28 cellular contexts compared by ENCODE assay signal in the genomic region with DNA sequence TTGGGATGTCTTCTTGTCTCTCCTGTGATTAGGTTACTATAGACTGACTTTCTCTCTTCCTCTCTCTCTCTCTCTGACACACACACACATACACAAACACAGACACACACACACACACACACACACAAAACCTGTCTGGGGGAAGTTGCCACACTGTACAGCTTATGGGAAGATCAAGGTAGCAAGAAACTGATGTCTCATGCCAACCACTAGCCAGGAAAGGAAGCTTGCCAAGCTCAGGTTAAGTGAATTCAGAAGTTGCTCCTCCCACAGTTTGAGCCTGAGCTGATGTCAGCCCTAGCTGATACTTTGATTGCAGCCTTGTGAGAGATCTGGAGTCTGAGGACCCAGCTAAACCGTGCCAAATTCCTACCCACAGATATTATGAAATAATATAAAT.
DNase-seq lines count a peak whose midpoint lies in the region; ATAC-seq, FAIRE-seq and TF ChIP-seq lines count a peak whose summit lies in the region.
"Had no signal": no experiment of that assay in that cellular context is flagged by ENCODE, and none has a peak within 500 bp of the region (broad histone marks: within the 10 kb centered on the region; RNA-seq: fewer than 3 reads in every experiment).

No MANE protein-coding gene starts in this region.

- no peaks in the 10 kb centered on the region for H4K20me1 ChIP-seq in GM23338 (replicated peaks; ENCODE audit: insufficient read depth)
- no peaks in the 10 kb centered on the region for H4K20me1 ChIP-seq in IMR-90 (ENCODE audit: insufficient read depth, low read length)
- no peaks in the 10 kb centered on the region for H4K20me1 ChIP-seq in H1 (replicated peaks in 1 of 2; ENCODE audit: control insufficient read depth in 1 of 2, insufficient read depth in 2 of 2, low read length in 2 of 2)

- H3K18ac ChIP-seq in IMR-90 (ENCODE audit: low read depth, low read length): no peak overlapping the region
- no peak overlapping the region for H3K18ac ChIP-seq in H1 (ENCODE audit: extremely low read depth, low read length)

- no peak overlapping the region for H2BK120ac ChIP-seq in IMR-90 (ENCODE audit: low read depth, low read length)
- no peak overlapping the region for H2BK120ac ChIP-seq in H1 (replicated peaks; ENCODE audit: low read depth, low read length)

- POLR2A ChIA-PET in IMR-90 (lab: Charles Lee; ENCODE audit: unreplicated experiment): no interaction called here
- POLR2A ChIA-PET in H1 (lab: Charles Lee; ENCODE audit: partially characterized antibody): no interaction called here
- POLR2A ChIA-PET in activated CD4-positive, alpha-beta memory T cell treated with anti-CD3 and anti-CD28 coated beads for 36 hours (lab: Charles Lee): no interaction called here

- no peak overlapping the region for H3K23ac ChIP-seq in IMR-90 (ENCODE audit: low read depth, low read length)
- no peak overlapping the region for H3K23ac ChIP-seq in H1 (ENCODE audit: insufficient read length)

- H3K23me2 ChIP-seq in H1 (ENCODE audit: low read depth, low read length): peaks cover 2% of the 10 kb centered on the region; the same call in 1 of the 2 replicates

- peaks cover 6% of the 10 kb centered on the region; the same call in 2 of the 3 replicates for H3K36me3 Mint-ChIP-seq in GM23338 (ENCODE audit: low read depth)
- H3K36me3 Mint-ChIP-seq in activated CD4-positive, alpha-beta memory T cell treated with anti-CD3 and anti-CD28 coated beads for 36 hours: no peaks in the 10 kb centered on the region
- H3K36me3 Mint-ChIP-seq: activated naive CD4-positive, alpha-beta T cell treated with anti-CD3 and anti-CD28 coated beads, Interleukin-2, amount 50 U/mL, for 72 hours had no signal

- H3K27ac Mint-ChIP-seq in GM23338: peak overlapping the region; percentile 8; the same call in 1 of the 2 replicates
- H3K27ac Mint-ChIP-seq in activated CD4-positive, alpha-beta memory T cell treated with anti-CD3 and anti-CD28 coated beads for 36 hours: no peak overlapping the region
- H3K27ac Mint-ChIP-seq: activated naive CD4-positive, alpha-beta T cell treated with anti-CD3 and anti-CD28 coated beads, Interleukin-2, amount 50 U/mL, for 72 hours; activated T-helper 2 cell treated with anti-CD3 and anti-CD28 coated beads, Interferon-gamma antibody, Interleukin-2, Interleukin-4, amounts not matched to agents 10 μg/mL and 5 μg/mL and 100 μg/mL, durations not matched to agents 14 hours and 24 hours and 36 hours; nephron progenitor cell; stimulated activated naive CD8-positive, alpha-beta T cell treated with anti-CD3 and anti-CD28 coated beads, Interleukin-15, Interleukin-2, amounts not matched to agents 100 ng/mL and 50 ng/mL, for 24 hours had no signal

- H3K4me1 Mint-ChIP-seq in GM23338: peaks cover 6% of the 10 kb centered on the region
- H3K4me1 Mint-ChIP-seq in activated CD4-positive, alpha-beta memory T cell treated with anti-CD3 and anti-CD28 coated beads for 36 hours (ENCODE audit: low read depth): no peaks in the 10 kb centered on the region
- H3K4me1 Mint-ChIP-seq: central memory CD8-positive, alpha-beta T cell; nephron progenitor cell had no signal

- no peak overlapping the region for H2AK9ac ChIP-seq in IMR-90 (replicated peaks; ENCODE audit: low read depth, low read length, poor library complexity)

- no peak for TF ChIP-seq EP300 in H1 (IDR thresholded peaks at IDR 0.05; ENCODE audit: borderline replicate concordance in 1 of 2, low read depth in 2 of 2, low read length in 2 of 2)

- H3K4me2 ChIP-seq in GM23338: no peak overlapping the region
- H3K4me2 ChIP-seq in IMR-90 (ENCODE audit: low read depth, low read length): no peak overlapping the region
- H3K4me2 ChIP-seq in H1 (ENCODE audit: insufficient read depth in 1 of 2, low read depth in 2 of 2, low read length in 2 of 2): no peak overlapping the region
- H3K4me2 ChIP-seq: KMS-11 had no signal

- H2BK20ac ChIP-seq in IMR-90 (ENCODE audit: low read depth, low read length): no peak overlapping the region
- no peak overlapping the region for H2BK20ac ChIP-seq in H1 (ENCODE audit: low read length)

- H3K27me3 ChIP-seq in GM23338 (ENCODE audit: insufficient read depth) (no peaks in the 10 kb centered on the region), IMR-90 (ENCODE audit: control insufficient read depth, insufficient read depth, low read length) (no peaks in the 10 kb centered on the region), H1 (replicated peaks in 1 of 4; ENCODE audit: control insufficient read depth in 3 of 4, extremely low read depth in 1 of 4, insufficient read depth in 3 of 4, low read length in 3 of 4) (no peaks in the 10 kb centered on the region), left lung (no peaks in the 10 kb centered on the region)
- H3K27me3 ChIP-seq: heart left ventricle, thyroid gland had no signal

- no peak for TF ChIP-seq RAD21 in IMR-90 (IDR thresholded peaks at IDR 0.05; ENCODE audit: low read length)
- TF ChIP-seq RAD21 in H1 (IDR thresholded peaks at IDR 0.05 in 1 of 2, conservative IDR thresholded peaks at IDR 0.05 in 1 of 2; ENCODE audit: low read depth in 2 of 2, low read length in 2 of 2): no peak

- H2AK5ac ChIP-seq in IMR-90 (ENCODE audit: low read depth, low read length): no peak overlapping the region
- H2AK5ac ChIP-seq in H1 (ENCODE audit: low read depth, low read length): no peak overlapping the region

- H4K91ac ChIP-seq in IMR-90 (ENCODE audit: insufficient read depth, low read depth, low read length): no peak overlapping the region
- no peak overlapping the region for H4K91ac ChIP-seq in H1 (replicated peaks; ENCODE audit: insufficient read length, low read length)

- DNase-seq in GM23338 (ENCODE audit: low spot score): peak; percentile 17
- DNase-seq in IMR-90: no peak
- DNase-seq in H1 (ENCODE audit: low read depth in 1 of 2, low spot score in 2 of 2): no peak
- DNase-seq in left lung: no peak
- DNase-seq in nucleus accumbens (lab: John Stamatoyannopoulos, UW): no peak
- DNase-seq in activated CD4-positive, alpha-beta memory T cell treated with anti-CD3 and anti-CD28 coated beads for 36 hours: no peak
- DNase-seq: activated CD8-positive, alpha-beta memory T cell treated with anti-CD3 and anti-CD28 coated beads, Interleukin-2, amount 50 U/mL, for 4 hours; anterior cingulate cortex; dermis blood vessel endothelial cell; GOT3; heart left ventricle; NCI-H187; NCI-H345; NCI-H774; nephron progenitor cell; posterior cingulate gyrus; T1000; thyroid gland had no signal

- WGBS in IMR-90 (ENCODE audit: extremely low coverage in 2 of 2, insufficient read length in 1 of 2), 2 experiments: no CpG with 5 or more reads among the region's 1 CpG
- 86% methylated on average over 1 of the region's 1 CpG; no CpG with 5 or more reads in 1 of the 2 experiments for WGBS in H1 (ENCODE audit: extremely low coverage in 1 of 2, insufficient coverage in 1 of 2, insufficient read length in 1 of 2, insufficient replicate concordance in 2 of 2, low coverage in 1 of 2, low lambda C conversion rate in 2 of 2, missing lambda C conversion rate in 1 of 2), 2 experiments

- no peak overlapping the region for H3K4me3 Mint-ChIP-seq in GM23338
- H3K4me3 Mint-ChIP-seq in activated CD4-positive, alpha-beta memory T cell treated with anti-CD3 and anti-CD28 coated beads for 36 hours: no peak overlapping the region
- H3K4me3 Mint-ChIP-seq: central memory CD8-positive, alpha-beta T cell; nephron progenitor cell; stimulated activated naive CD8-positive, alpha-beta T cell treated with anti-CD3 and anti-CD28 coated beads, Interleukin-15, Interleukin-2, amounts not matched to agents 100 ng/mL and 50 ng/mL, for 24 hours had no signal

- H3K9me3 ChIP-seq in IMR-90 (ENCODE audit: control insufficient read depth, insufficient read depth, low read length): no peaks in the 10 kb centered on the region; the same call in 1 of the 2 replicates
- H3K9me3 ChIP-seq in H1 (ENCODE audit: insufficient read depth in 2 of 2, low read depth in 1 of 2, low read length in 1 of 2): peaks cover 0 to 3% of the 10 kb centered on the region in 2 experiments; a peak in 1 of 4 replicates
- H3K9me3 ChIP-seq in left lung: no peaks in the 10 kb centered on the region
- H3K9me3 ChIP-seq: heart left ventricle, thyroid gland had no signal

- peaks cover 8% of the 10 kb centered on the region for H3K9me2 ChIP-seq in GM23338 (ENCODE audit: insufficient read depth)

- no peak for ATAC-seq in GM23338
- ATAC-seq in IMR-90 (ENCODE audit: low read depth): no peak
- ATAC-seq in left lung: peak; percentile 64
- ATAC-seq in HG02852 (IDR thresholded peaks at IDR 0.05; ENCODE audit: unreplicated experiment): no peak
- ATAC-seq: heart left ventricle, left lobe of liver, sciatic nerve had no signal

- no peak overlapping the region; the same call in 1 of the 2 replicates for H2BK12ac ChIP-seq in H1 (ENCODE audit: low read depth, low read length)

- in situ Hi-C loops in IMR-90 (cut with MboI; ENCODE audit: low sequenced_read_pairs): no loop called here

- H3K14ac ChIP-seq in IMR-90 (replicated peaks; ENCODE audit: low read depth, low read length) (no peak overlapping the region), H1 (ENCODE audit: insufficient read length) (no peak overlapping the region)

- intact Hi-C loops in IMR-90 (cut with micrococcal nuclease): no loop called here
- intact Hi-C loops in left lung (cut with DNase I): no loop called here
- intact Hi-C loops in activated CD4-positive, alpha-beta memory T cell treated with anti-CD3 and anti-CD28 coated beads for 36 hours (cut with micrococcal nuclease): no loop called here

- no peak overlapping the region for H3K27ac ChIP-seq in GM23338 (ENCODE audit: low read depth)
- H3K27ac ChIP-seq in IMR-90 (ENCODE audit: insufficient read depth, low read length): no peak overlapping the region
- H3K27ac ChIP-seq in H1 (ENCODE audit: low read depth, low read length): no peak overlapping the region
- no peak overlapping the region for H3K27ac ChIP-seq in left lung
- H3K27ac ChIP-seq: C4-2B, heart left ventricle, KMS-11, thyroid gland had no signal

- TF ChIP-seq CTCF in GM23338 (conservative IDR thresholded peaks at IDR 0.05; ENCODE audit: low read depth in 2 of 2) (no peak), IMR-90 (conservative IDR thresholded peaks at IDR 0.05; ENCODE audit: low read depth, low read length) (no peak), H1 (IDR thresholded peaks at IDR 0.05; ENCODE audit: control extremely low read depth in 1 of 3, insufficient read depth in 1 of 3, low read depth in 1 of 3, low read length in 3 of 3) (no peak), left lung (IDR thresholded peaks at IDR 0.05) (no peak)

- H4K5ac ChIP-seq in IMR-90 (ENCODE audit: low read depth, low read length): no peak overlapping the region
- no peak overlapping the region for H4K5ac ChIP-seq in H1 (ENCODE audit: insufficient read length, low read depth, low read length)

- H3K9ac ChIP-seq in IMR-90 (ENCODE audit: low read depth, low read length) (no peak overlapping the region), H1 (replicated peaks in 1 of 4; ENCODE audit: extremely low read depth in 1 of 4, low read depth in 3 of 4, low read length in 3 of 4) (no peak overlapping the region)
- H3K9ac ChIP-seq: KMS-11 had no signal

- BruUV-seq in IMR-90 (replicated peaks; lab: Mats Ljungman, UMichigan): no TSS peak

- H4K8ac ChIP-seq in IMR-90 (ENCODE audit: low read depth in 2 of 2, low read length in 2 of 2) (no peak overlapping the region), H1 (ENCODE audit: extremely low read depth, insufficient read depth, low read length) (no peak overlapping the region)

- peaks cover 10% of the 10 kb centered on the region for H3K9me3 Mint-ChIP-seq in GM23338
- no peaks in the 10 kb centered on the region for H3K9me3 Mint-ChIP-seq in activated CD4-positive, alpha-beta memory T cell treated with anti-CD3 and anti-CD28 coated beads for 36 hours
- H3K9me3 Mint-ChIP-seq: activated naive CD4-positive, alpha-beta T cell treated with anti-CD3 and anti-CD28 coated beads, Interleukin-2, amount 50 U/mL, for 72 hours; activated T-helper 2 cell treated with anti-CD3 and anti-CD28 coated beads, Interferon-gamma antibody, Interleukin-2, Interleukin-4, amounts not matched to agents 10 μg/mL and 5 μg/mL and 100 μg/mL, durations not matched to agents 14 hours and 24 hours and 36 hours; central memory CD8-positive, alpha-beta T cell; nephron progenitor cell; stimulated activated naive CD8-positive, alpha-beta T cell treated with anti-CD3 and anti-CD28 coated beads, Interleukin-15, Interleukin-2, amounts not matched to agents 100 ng/mL and 50 ng/mL, for 24 hours had no signal

- H2BK15ac ChIP-seq in IMR-90 (ENCODE audit: low read depth, low read length) (no peak overlapping the region), H1 (ENCODE audit: low read length) (no peak overlapping the region)

- H3K4me3 ChIP-seq in GM23338 (no peak overlapping the region), IMR-90 (ENCODE audit: insufficient read depth, low read depth, low read length) (no peak overlapping the region), H1 (ENCODE audit: extremely low read depth in 1 of 4, insufficient read depth in 2 of 4, low read depth in 3 of 4, low read length in 4 of 4) (no peak overlapping the region), left lung (no peak overlapping the region)
- H3K4me3 ChIP-seq: heart left ventricle, thyroid gland had no signal

- H3K4me1 ChIP-seq in GM23338 (ENCODE audit: insufficient read depth): no peaks in the 10 kb centered on the region
- H3K4me1 ChIP-seq in IMR-90 (ENCODE audit: control insufficient read depth, insufficient read depth, low read length): no peaks in the 10 kb centered on the region
- H3K4me1 ChIP-seq in H1 (replicated peaks in 1 of 4; ENCODE audit: control insufficient read depth in 3 of 4, insufficient read depth in 4 of 4, low read length in 3 of 4): no peaks in the 10 kb centered on the region
- no peaks in the 10 kb centered on the region for H3K4me1 ChIP-seq in left lung
- H3K4me1 ChIP-seq: heart left ventricle, thyroid gland had no signal

- H3K79me1 ChIP-seq in IMR-90 (ENCODE audit: low read depth in 1 of 2, low read length in 2 of 2): no peaks in the 10 kb centered on the region
- H3K79me1 ChIP-seq in H1 (ENCODE audit: low read depth, low read length): no peaks in the 10 kb centered on the region

- peaks cover 2% of the 10 kb centered on the region for H3K27me3 Mint-ChIP-seq in GM23338 (ENCODE audit: insufficient read depth, low read depth, poor library complexity)
- H3K27me3 Mint-ChIP-seq in activated CD4-positive, alpha-beta memory T cell treated with anti-CD3 and anti-CD28 coated beads for 36 hours: no peaks in the 10 kb centered on the region
- H3K27me3 Mint-ChIP-seq: central memory CD8-positive, alpha-beta T cell; stimulated activated naive CD8-positive, alpha-beta T cell treated with anti-CD3 and anti-CD28 coated beads, Interleukin-15, Interleukin-2, amounts not matched to agents 100 ng/mL and 50 ng/mL, for 24 hours had no signal

- FAIRE-seq in H1 (lab: Jason Lieb, UNC): no peak
- FAIRE-seq: HTR-8/SVneo had no signal

- H3K56ac ChIP-seq in IMR-90 (ENCODE audit: extremely low read depth, insufficient read depth, low read length) (no peak overlapping the region), H1 (replicated peaks; ENCODE audit: insufficient read length, low read depth, low read length) (no peak overlapping the region)

- no peaks in the 10 kb centered on the region for H3K79me2 ChIP-seq in GM23338 (replicated peaks; ENCODE audit: insufficient read depth)
- H3K79me2 ChIP-seq in H1 (ENCODE audit: control insufficient read depth in 1 of 2, insufficient read depth in 2 of 2, low read length in 2 of 2): no peaks in the 10 kb centered on the region

- H2AFZ ChIP-seq in GM23338: no peak overlapping the region
- H2AFZ ChIP-seq in IMR-90 (replicated peaks; ENCODE audit: low read length, poor library complexity): no peak overlapping the region
- peak overlapping the region; percentile 98 for H2AFZ ChIP-seq in H1 (ENCODE audit: low read length)

- CTCF ChIA-PET in IMR-90 (lab: Yijun Ruan, JAX): no interaction called here
- CTCF ChIA-PET in H1 (lab: Charles Lee; ENCODE audit: partially characterized antibody): no interaction called here
- CTCF ChIA-PET in activated CD4-positive, alpha-beta memory T cell treated with anti-CD3 and anti-CD28 coated beads for 36 hours (lab: Charles Lee): no interaction called here

- no peaks in the 10 kb centered on the region for H3K36me3 ChIP-seq in GM23338 (ENCODE audit: insufficient read depth)
- H3K36me3 ChIP-seq in IMR-90 (ENCODE audit: control insufficient read depth, insufficient read depth, low read length): no peaks in the 10 kb centered on the region
- H3K36me3 ChIP-seq in H1 (ENCODE audit: control insufficient read depth in 2 of 4, insufficient read depth in 4 of 4, low read length in 3 of 4): no peaks in the 10 kb centered on the region
- no peaks in the 10 kb centered on the region for H3K36me3 ChIP-seq in left lung
- H3K36me3 ChIP-seq: heart left ventricle, thyroid gland had no signal

- no peaks in the 10 kb centered on the region for H3K9me1 ChIP-seq in IMR-90 (ENCODE audit: insufficient read depth, low read length)

- H3K4ac ChIP-seq in IMR-90 (ENCODE audit: low read depth, low read length) (no peak overlapping the region), H1 (replicated peaks; ENCODE audit: insufficient read length, low read depth, low read length) (no peak overlapping the region)

- no peaks in the 10 kb centered on the region for H3F3A ChIP-seq in GM23338 (replicated peaks; ENCODE audit: low read depth)

- TF ChIP-seq POLR2A in IMR-90 (IDR thresholded peaks at IDR 0.05; ENCODE audit: low read depth, low read length): no peak
- TF ChIP-seq POLR2A in H1 (IDR thresholded peaks at IDR 0.05; ENCODE audit: control extremely low read depth in 1 of 2, low read depth in 2 of 2, low read length in 2 of 2): no peak

- dilution Hi-C loops in IMR-90 (cut with HindIII; ENCODE audit: low sequenced_read_pairs, unreplicated experiment): no loop called here

- peak overlapping the region; percentile 45 for H2BK5ac ChIP-seq in IMR-90 (ENCODE audit: low read depth, low read length, poor library complexity, severe bottlenecking)
- no peak overlapping the region for H2BK5ac ChIP-seq in H1 (ENCODE audit: low read depth, low read length)
